ENCODE assay signal across 1 cellular context in the genomic region with DNA sequence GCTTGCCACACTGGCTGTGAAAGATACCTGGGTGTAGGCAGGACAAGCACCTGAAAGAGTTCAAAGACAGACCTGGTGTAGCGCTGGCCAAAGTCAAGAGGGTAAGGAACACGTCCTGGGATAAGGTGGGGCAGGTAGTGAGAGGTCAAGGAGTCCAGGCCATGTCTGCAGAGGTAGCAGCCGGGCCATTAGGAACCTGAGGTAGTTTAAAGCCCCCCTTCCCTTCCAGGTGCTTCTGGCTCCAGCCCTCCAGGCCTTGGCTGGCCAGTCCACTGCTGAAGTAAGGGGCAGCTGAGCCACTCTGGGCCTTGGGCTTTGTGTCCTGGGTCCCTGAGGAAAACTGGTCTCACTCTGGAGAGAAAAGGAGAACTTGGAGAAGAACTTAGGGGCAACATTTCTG.
TF ChIP-seq lines count a peak whose summit lies in the region.

No MANE protein-coding gene starts in this region.

TF ChIP-seq in IMR-90, 13 proteins besides CTCF, POLR2A, EP300 and RAD21:
- no peak for TF ChIP-seq SMC3 (IDR thresholded peaks at IDR 0.05; ENCODE audit: low read depth, low read length)
- TF ChIP-seq, protein P1, sequence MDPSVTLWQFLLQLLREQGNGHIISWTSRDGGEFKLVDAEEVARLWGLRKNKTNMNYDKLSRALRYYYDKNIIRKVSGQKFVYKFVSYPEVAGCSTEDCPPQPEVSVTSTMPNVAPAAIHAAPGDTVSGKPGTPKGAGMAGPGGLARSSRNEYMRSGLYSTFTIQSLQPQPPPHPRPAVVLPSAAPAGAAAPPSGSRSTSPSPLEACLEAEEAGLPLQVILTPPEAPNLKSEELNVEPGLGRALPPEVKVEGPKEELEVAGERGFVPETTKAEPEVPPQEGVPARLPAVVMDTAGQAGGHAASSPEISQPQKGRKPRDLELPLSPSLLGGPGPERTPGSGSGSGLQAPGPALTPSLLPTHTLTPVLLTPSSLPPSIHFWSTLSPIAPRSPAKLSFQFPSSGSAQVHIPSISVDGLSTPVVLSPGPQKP (IDR thresholded peaks at IDR 0.05; ENCODE audit: borderline replicate concordance, low read depth, low read length): no peak
- no peak for TF ChIP-seq MAZ (IDR thresholded peaks at IDR 0.05; ENCODE audit: borderline replicate concordance, low read depth, low read length)
- no peak for TF ChIP-seq RFX5 (IDR thresholded peaks at IDR 0.05; ENCODE audit: low read depth, low read length)
- TF ChIP-seq RCOR1 (IDR thresholded peaks at IDR 0.05; ENCODE audit: insufficient replicate concordance, low read length): no peak
- no peak for TF ChIP-seq BHLHE40 (IDR thresholded peaks at IDR 0.05; ENCODE audit: low read depth, low read length)
- no peak for TF ChIP-seq NFE2L2 (IDR thresholded peaks at IDR 0.05; ENCODE audit: low read depth, low read length)
- no peak for TF ChIP-seq MXI1 (IDR thresholded peaks at IDR 0.05; ENCODE audit: borderline replicate concordance, low read depth, low read length)
- no peak for TF ChIP-seq CHD1 (IDR thresholded peaks at IDR 0.05; ENCODE audit: low read depth, low read length)
- no peak for TF ChIP-seq CEBPB (IDR thresholded peaks at IDR 0.05; ENCODE audit: low read depth, low read length)
- TF ChIP-seq MAFK (IDR thresholded peaks at IDR 0.05; ENCODE audit: low read depth, low read length): no peak
- TF ChIP-seq, protein P2, sequence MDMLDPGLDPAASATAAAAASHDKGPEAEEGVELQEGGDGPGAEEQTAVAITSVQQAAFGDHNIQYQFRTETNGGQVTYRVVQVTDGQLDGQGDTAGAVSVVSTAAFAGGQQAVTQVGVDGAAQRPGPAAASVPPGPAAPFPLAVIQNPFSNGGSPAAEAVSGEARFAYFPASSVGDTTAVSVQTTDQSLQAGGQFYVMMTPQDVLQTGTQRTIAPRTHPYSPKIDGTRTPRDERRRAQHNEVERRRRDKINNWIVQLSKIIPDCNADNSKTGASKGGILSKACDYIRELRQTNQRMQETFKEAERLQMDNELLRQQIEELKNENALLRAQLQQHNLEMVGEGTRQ (IDR thresholded peaks at IDR 0.05; ENCODE audit: low read depth, low read length): no peak
- TF ChIP-seq FOS (IDR thresholded peaks at IDR 0.05; ENCODE audit: low read depth, low read length): no peak
